Comparison of ENCODE assay signal across 1 cellular context in the genomic region with DNA sequence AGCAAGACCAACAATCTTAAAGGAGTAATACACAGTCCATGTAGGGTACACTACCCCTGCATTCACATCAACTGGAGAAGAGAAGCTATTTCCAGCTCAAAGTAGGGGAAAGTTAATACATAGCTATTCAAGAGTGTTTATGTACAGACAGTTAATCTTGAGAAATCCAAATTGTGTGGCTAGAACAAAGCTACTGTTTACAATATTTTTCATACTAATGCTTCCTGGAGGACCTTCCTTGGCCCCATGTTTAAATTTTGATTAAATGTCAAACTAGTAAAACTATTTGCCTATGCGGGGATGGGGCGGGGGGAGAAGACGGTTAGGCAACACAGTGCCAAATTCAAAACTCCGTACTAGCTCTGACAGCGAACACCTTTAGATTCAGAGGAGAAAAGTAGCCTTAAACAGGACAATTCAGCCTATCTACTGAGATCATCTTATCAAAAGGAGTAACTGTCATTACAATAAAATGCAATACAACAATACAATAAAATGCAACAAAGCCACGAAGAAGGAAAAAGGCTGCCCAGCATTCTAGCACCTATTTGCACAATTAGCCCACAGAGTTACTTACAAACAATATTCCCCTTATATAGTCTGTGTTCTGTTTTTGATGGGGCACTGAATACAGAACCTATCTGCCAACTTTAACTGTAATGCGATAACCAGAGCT.
TF ChIP-seq lines count a peak whose summit lies in the region.

No MANE protein-coding gene starts in this region.

TF ChIP-seq in HepG2, 621 proteins besides CTCF, POLR2A, EP300 and RAD21 (continued from another document):
- TF ChIP-seq SOX13 (IDR thresholded peaks at IDR 0.05) (no peak), SOX13 (CRISPR knock-in tag; conservative IDR thresholded peaks at IDR 0.05 in 1 of 2, IDR thresholded peaks at IDR 0.05 in 1 of 2) (peak in 1 of 2 experiments; percentile 43; a peak in 1 of 4 replicates), FOXP1 (IDR thresholded peaks at IDR 0.05) (no peak), FOXP1 (CRISPR knock-in tag; IDR thresholded peaks at IDR 0.05) (peak; percentile 41; the same call in 1 of the 2 replicates), ZNF761 (CRISPR knock-in tag; conservative IDR thresholded peaks at IDR 0.05) (no peak), ZNF772 (CRISPR knock-in tag; IDR thresholded peaks at IDR 0.05) (0 out of 2 replicates have a peak, but pooled peaks have one; percentile 34), FOXA3 (CRISPR knock-in tag; IDR thresholded peaks at IDR 0.05) (peak; percentile 18; the same call in 1 of the 2 replicates), NR2F6 (IDR thresholded peaks at IDR 0.05) (0 out of 2 replicates have a peak, but pooled peaks have one; percentile 8), NR2F6 (CRISPR knock-in tag; IDR thresholded peaks at IDR 0.05) (no peak), CEBPG (CRISPR knock-in tag; IDR thresholded peaks at IDR 0.05) (peak; percentile 50), ZNF547 (CRISPR knock-in tag; IDR thresholded peaks at IDR 0.05) (no peak), PPARG (CRISPR knock-in tag; conservative IDR thresholded peaks at IDR 0.05) (peak; percentile 55; the same call in 1 of the 2 replicates), ELF3 (CRISPR knock-in tag; IDR thresholded peaks at IDR 0.05) (peak; percentile 40; the same call in 1 of the 2 replicates), EED (CRISPR knock-in tag; IDR thresholded peaks at IDR 0.05) (no peak), HDAC1 (CRISPR knock-in tag; IDR thresholded peaks at IDR 0.05) (peak; percentile 46; the same call in 1 of the 2 replicates), ZNF317 (CRISPR knock-in tag; IDR thresholded peaks at IDR 0.05) (no peak), RXRB (CRISPR knock-in tag; IDR thresholded peaks at IDR 0.05; ENCODE audit: borderline replicate concordance) (0 out of 2 replicates have a peak, but pooled peaks have one; percentile 7), PHF5A (CRISPR knock-in tag; IDR thresholded peaks at IDR 0.05; ENCODE audit: low read depth, unreplicated experiment) (no peak), TBL1XR1 (IDR thresholded peaks at IDR 0.05; ENCODE audit: borderline replicate concordance, low read length, partially characterized antibody) (no peak)
- TF ChIP-seq, protein P1, sequence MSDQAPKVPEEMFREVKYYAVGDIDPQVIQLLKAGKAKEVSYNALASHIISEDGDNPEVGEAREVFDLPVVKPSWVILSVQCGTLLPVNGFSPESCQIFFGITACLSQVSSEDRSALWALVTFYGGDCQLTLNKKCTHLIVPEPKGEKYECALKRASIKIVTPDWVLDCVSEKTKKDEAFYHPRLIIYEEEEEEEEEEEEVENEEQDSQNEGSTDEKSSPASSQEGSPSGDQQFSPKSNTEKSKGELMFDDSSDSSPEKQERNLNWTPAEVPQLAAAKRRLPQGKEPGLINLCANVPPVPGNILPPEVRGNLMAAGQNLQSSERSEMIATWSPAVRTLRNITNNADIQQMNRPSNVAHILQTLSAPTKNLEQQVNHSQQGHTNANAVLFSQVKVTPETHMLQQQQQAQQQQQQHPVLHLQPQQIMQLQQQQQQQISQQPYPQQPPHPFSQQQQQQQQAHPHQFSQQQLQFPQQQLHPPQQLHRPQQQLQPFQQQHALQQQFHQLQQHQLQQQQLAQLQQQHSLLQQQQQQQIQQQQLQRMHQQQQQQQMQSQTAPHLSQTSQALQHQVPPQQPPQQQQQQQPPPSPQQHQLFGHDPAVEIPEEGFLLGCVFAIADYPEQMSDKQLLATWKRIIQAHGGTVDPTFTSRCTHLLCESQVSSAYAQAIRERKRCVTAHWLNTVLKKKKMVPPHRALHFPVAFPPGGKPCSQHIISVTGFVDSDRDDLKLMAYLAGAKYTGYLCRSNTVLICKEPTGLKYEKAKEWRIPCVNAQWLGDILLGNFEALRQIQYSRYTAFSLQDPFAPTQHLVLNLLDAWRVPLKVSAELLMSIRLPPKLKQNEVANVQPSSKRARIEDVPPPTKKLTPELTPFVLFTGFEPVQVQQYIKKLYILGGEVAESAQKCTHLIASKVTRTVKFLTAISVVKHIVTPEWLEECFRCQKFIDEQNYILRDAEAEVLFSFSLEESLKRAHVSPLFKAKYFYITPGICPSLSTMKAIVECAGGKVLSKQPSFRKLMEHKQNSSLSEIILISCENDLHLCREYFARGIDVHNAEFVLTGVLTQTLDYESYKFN (CRISPR knock-in tag; conservative IDR thresholded peaks at IDR 0.05), result peak; percentile 39; the same call in 1 of the 2 replicates
